In the genomic region with DNA sequence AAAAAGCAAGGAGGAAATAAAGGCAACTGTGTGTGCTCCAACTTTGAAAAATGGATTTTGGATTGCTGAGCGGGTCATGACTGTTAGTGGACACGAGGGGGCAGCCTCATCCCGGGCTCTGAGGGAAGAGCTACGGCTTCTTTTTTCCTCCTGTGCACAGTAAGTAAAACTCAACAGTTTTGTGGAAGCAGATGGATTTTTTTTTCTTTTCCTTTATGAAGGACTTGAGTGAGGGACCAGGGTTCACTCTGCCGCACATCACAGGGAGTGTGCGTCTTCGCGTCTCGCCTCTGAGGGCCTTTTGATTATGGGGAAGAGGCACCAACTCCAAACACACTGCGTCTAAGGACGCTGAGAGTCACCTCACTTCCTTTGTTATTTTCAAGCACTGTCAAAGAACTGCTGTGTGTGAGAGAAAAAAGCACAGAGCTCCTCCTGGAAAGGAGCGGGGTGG, we compare ENCODE assay signal across 8 cellular contexts.
DNase-seq lines count a peak whose midpoint lies in the region; ATAC-seq and TF ChIP-seq lines count a peak whose summit lies in the region.

No MANE protein-coding gene starts in this region.

- H2AFZ ChIP-seq in DND-41 (ENCODE audit: low read depth, low read length): no peak overlapping the region

- H3K4me3 ChIP-seq in DND-41 (ENCODE audit: low read depth in 1 of 2, low read length in 2 of 2): no peak overlapping the region
- peak overlapping the region; percentile 47 for H3K4me3 ChIP-seq in HUES64 (ENCODE audit: low read length)
- peak overlapping the region in 1 of 2 donors; percentile 13 for H3K4me3 ChIP-seq in cardiac fibroblast (replicated peaks in 1 of 2; ENCODE audit: low read depth in 2 of 2, low read length in 2 of 2)

- H3K79me2 ChIP-seq in DND-41 (ENCODE audit: insufficient read depth, low read length): no peaks in the 10 kb centered on the region

- no peak overlapping the region for H3K9ac ChIP-seq in DND-41 (ENCODE audit: low read depth, low read length)
- H3K9ac ChIP-seq in HUES64 (ENCODE audit: low read depth, low read length): peak overlapping the region; percentile 53

- DNase-seq in DND-41: peak; percentile 42
- DNase-seq in SW480 (ENCODE audit: low spot score): peak; percentile 30
- DNase-seq in cardiac fibroblast (ENCODE audit: low read depth in 2 of 2): peak; percentile 58 to 64
- DNase-seq in inferior parietal cortex (ENCODE audit: extremely low spot score): peak; percentile 68
- peak; percentile 0 to 11 for DNase-seq in stimulated activated CD4-positive, alpha-beta T cell treated with anti-CD3 and anti-CD28 coated beads, Interleukin-12 subunit alpha, Interleukin-12 subunit beta, amount 100 ng/mL, for 24 hours (ENCODE audit: low read depth in 2 of 2)

- no peak overlapping the region for H3K4me2 ChIP-seq in DND-41 (ENCODE audit: insufficient read depth, low read length)

- ATAC-seq in DND-41 (ENCODE audit: insufficient read depth, low read depth) (peak; percentile 74), GM19467 (IDR thresholded peaks at IDR 0.05; ENCODE audit: unreplicated experiment) (peak; percentile 84), HG02852 (IDR thresholded peaks at IDR 0.05; ENCODE audit: unreplicated experiment) (no peak)

- H3K9me3 ChIP-seq in DND-41 (ENCODE audit: insufficient read depth, low read length, severe bottlenecking) (no peaks in the 10 kb centered on the region), HUES64 (ENCODE audit: insufficient read depth, low read depth, low read length) (no peaks in the 10 kb centered on the region)

- no peaks in the 10 kb centered on the region for H4K20me1 ChIP-seq in DND-41 (ENCODE audit: insufficient read depth, low read length)

- H3K27me3 ChIP-seq in DND-41 (ENCODE audit: insufficient read depth, low read length, poor library complexity) (no peaks in the 10 kb centered on the region), HUES64 (ENCODE audit: insufficient read depth, low read length) (no peaks in the 10 kb centered on the region)

- peak; percentile 89 for TF ChIP-seq CTCF in DND-41 (IDR thresholded peaks at IDR 0.05; ENCODE audit: borderline replicate concordance, extremely low read depth, low read length, poor library complexity, severe bottlenecking)
- peak; percentile 90 for TF ChIP-seq CTCF in cardiac fibroblast (IDR thresholded peaks at IDR 0.05; ENCODE audit: low read depth, low read length)

- WGBS in HUES64: 8% methylated on average over 12 of the region's 12 CpGs

- no peaks in the 10 kb centered on the region for H3K36me3 ChIP-seq in DND-41 (ENCODE audit: insufficient read depth, low read length)
- H3K36me3 ChIP-seq in HUES64 (ENCODE audit: insufficient read depth, low read length): no peaks in the 10 kb centered on the region

- H3K4me1 ChIP-seq in DND-41 (ENCODE audit: insufficient read depth, low read length) (no peaks in the 10 kb centered on the region), HUES64 (ENCODE audit: insufficient read depth, low read length) (no peaks in the 10 kb centered on the region)

- no peak overlapping the region for H3K27ac ChIP-seq in DND-41 (ENCODE audit: low read length)
- H3K27ac ChIP-seq in HUES64 (ENCODE audit: low read depth, low read length): no peak overlapping the region

Comparison
In these comparisons a context has a peak if more than half of its experiments do, and no peak if none do; other contexts are left out.
1. DNase-seq: peak in every context shown above with its lines; median percentile 68 in inferior parietal cortex; 61 in cardiac fibroblast; 42 in DND-41; 30 in SW480; 6 in stimulated activated CD4-positive, alpha-beta T cell treated with anti-CD3 and anti-CD28 coated beads, Interleukin-12 subunit alpha, Interleukin-12 subunit beta, amount 100 ng/mL, for 24 hours.